Comparison of ENCODE assay signal across 9 cellular contexts in the genomic region with DNA sequence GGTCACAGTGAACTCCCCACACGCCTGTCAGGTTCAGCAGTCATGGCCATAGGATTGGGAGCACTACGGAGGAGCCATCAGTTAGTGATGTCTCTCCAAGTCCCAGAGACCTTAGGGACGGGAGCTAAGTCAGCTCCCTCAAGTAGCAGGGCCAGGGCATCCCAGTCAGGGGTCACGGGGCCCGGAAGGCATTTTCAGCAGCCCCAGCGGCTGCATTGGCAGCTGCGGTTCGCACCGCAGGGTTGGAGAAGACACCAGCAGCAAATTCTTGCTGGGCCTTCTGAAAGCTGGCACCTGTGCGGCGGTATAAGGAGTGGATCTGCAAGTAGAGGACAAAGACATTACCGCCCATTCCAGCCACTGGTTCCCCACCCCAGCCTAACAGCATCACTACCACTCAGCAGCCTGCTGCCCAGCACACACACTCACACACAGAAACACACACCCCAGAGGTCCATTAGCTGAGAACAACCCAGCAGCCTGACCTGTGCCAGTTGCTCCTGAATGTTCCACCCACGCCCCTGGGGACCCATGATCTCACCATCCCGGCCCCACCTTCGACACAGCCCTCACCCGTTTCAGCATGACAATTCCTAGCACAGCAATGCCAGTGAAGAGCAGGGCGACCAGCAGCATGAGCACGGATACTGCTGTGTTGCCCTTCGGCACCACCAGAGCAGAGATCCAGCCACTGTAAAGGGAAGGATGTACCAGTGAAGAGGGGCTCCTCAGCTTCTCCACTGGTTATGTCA. TPM values are rescaled to one million over a fixed set of nuclear protein-coding genes. Genes with fewer than 3 reads are reported as not detected.
DNase-seq lines count a peak whose midpoint lies in the region; ATAC-seq and TF ChIP-seq lines count a peak whose summit lies in the region.
"Had no signal": no experiment of that assay in that cellular context is flagged by ENCODE, and none has a peak within 500 bp of the region (broad histone marks: within the 10 kb centered on the region; RNA-seq: fewer than 3 reads in every experiment).

No MANE protein-coding gene starts in this region.

- peaks cover 46% of the 10 kb centered on the region for H3K4me1 ChIP-seq in DND-41 (ENCODE audit: insufficient read depth, low read length)
- peaks cover 12% of the 10 kb centered on the region for H3K4me1 ChIP-seq in prostate gland (replicated peaks)

- H3K27ac ChIP-seq in DND-41 (ENCODE audit: low read length) (no peak overlapping the region), prostate gland (peak overlapping the region; percentile 94 to 97)

- intact Hi-C loops in prostate gland (cut with DNase I): loop anchor here (5.0 kb wide), 1 partner anchor 66 kb away; the partner anchor contains the start of gene RUSC1

- H3K27me3 ChIP-seq in DND-41 (ENCODE audit: insufficient read depth, low read length, poor library complexity) (no peaks in the 10 kb centered on the region), prostate gland (replicated peaks; ENCODE audit: insufficient read depth) (no peaks in the 10 kb centered on the region)

- peaks cover 33% of the 10 kb centered on the region for H3K79me2 ChIP-seq in DND-41 (ENCODE audit: insufficient read depth, low read length)

- DNase-seq in DND-41 (no peak), foreskin fibroblast (no peak), prostate gland (ENCODE audit: low spot score) (no peak), epidermal melanocyte (ENCODE audit: insufficient read length, low spot score) (no peak), occipital lobe (lab: John Stamatoyannopoulos, UW) (no peak), amniotic stem cell (lab: John Stamatoyannopoulos, UW) (no peak)
- no peak for DNase-seq in activated effector memory CD4-positive, alpha-beta T cell treated with anti-CD3 and anti-CD28 coated beads, Interleukin-2, amount 50 U/mL, for 16 hours

- H3K9ac ChIP-seq in DND-41 (ENCODE audit: low read depth, low read length): 0 out of 2 replicates have a peak overlapping the region, but pooled peaks have one; percentile 66

- H3K4me3 ChIP-seq in DND-41 (ENCODE audit: low read depth in 1 of 2, low read length in 2 of 2): 0 out of 4 replicates have a peak overlapping the region, but pooled peaks of 1 of the 2 experiments have one; percentile 60
- H3K4me3 ChIP-seq in WI38 (ENCODE audit: low read depth, low read length): peak overlapping the region; percentile 75
- peak overlapping the region; percentile 74 to 79 for H3K4me3 ChIP-seq in foreskin fibroblast (ENCODE audit: low read depth in 1 of 2, low read length in 2 of 2)
- peak overlapping the region; percentile 92 to 94 for H3K4me3 ChIP-seq in prostate gland

- H4K20me1 ChIP-seq in DND-41 (ENCODE audit: insufficient read depth, low read length): peaks cover 8% of the 10 kb centered on the region; the same call in 1 of the 2 replicates

- no peak for TF ChIP-seq POLR2A in prostate gland (IDR thresholded peaks at IDR 0.05)

- H3K36me3 ChIP-seq in DND-41 (ENCODE audit: insufficient read depth, low read length) (peaks cover 28% of the 10 kb centered on the region), prostate gland (no peaks in the 10 kb centered on the region)

- no peak for TF ChIP-seq CTCF in DND-41 (IDR thresholded peaks at IDR 0.05; ENCODE audit: borderline replicate concordance, extremely low read depth, low read length, poor library complexity, severe bottlenecking)
- no peak for TF ChIP-seq CTCF in WI38 (IDR thresholded peaks at IDR 0.05; ENCODE audit: low read depth, low read length)
- TF ChIP-seq CTCF in foreskin fibroblast (IDR thresholded peaks at IDR 0.05; ENCODE audit: low read depth, low read length): no peak
- no peak for TF ChIP-seq CTCF in prostate gland (IDR thresholded peaks at IDR 0.05)

- no peak for ATAC-seq in DND-41 (ENCODE audit: insufficient read depth, low read depth)

- WGBS in prostate gland: 79% methylated on average over 19 of the region's 19 CpGs

- peak overlapping the region; percentile 85 for H3K4me2 ChIP-seq in DND-41 (ENCODE audit: insufficient read depth, low read length)

- no peak overlapping the region for H2AFZ ChIP-seq in DND-41 (ENCODE audit: low read depth, low read length)

- H3K9me3 ChIP-seq in DND-41 (ENCODE audit: insufficient read depth, low read length, severe bottlenecking) (no peaks in the 10 kb centered on the region), prostate gland (no peaks in the 10 kb centered on the region)

RNA-seq across cellular contexts. Expression of gene ENTREP3, which starts 1.0 kb away (rescaled TPM):
- total RNA-seq in prostate gland: 10 to 100 TPM; 19.6 to 24.3 TPM
- 3.7 TPM for total RNA-seq in occipital lobe

RNA-seq across cellular contexts. Expression of gene SCAMP3, which starts 5.9 kb away (rescaled TPM):
- total RNA-seq in prostate gland: 10 to 100 TPM; 84.1 to 97.8 TPM
- 19.5 TPM for total RNA-seq in occipital lobe

RNA-seq across cellular contexts. Expression of gene CLK2, which starts 17.0 kb away (rescaled TPM):
- total RNA-seq in prostate gland: 10 to 100 TPM; 28.1 to 56.5 TPM
- total RNA-seq in occipital lobe: 26.5 TPM

RNA-seq across cellular contexts. Expression of gene HCN3, which starts 21.0 kb away (rescaled TPM):
- total RNA-seq in prostate gland (1 to 10 TPM; 1.9 to 2.6 TPM), occipital lobe (15.6 TPM)

RNA-seq across cellular contexts. Expression of gene PKLR, which starts 45.0 kb away (rescaled TPM):
- not detected for total RNA-seq in prostate gland
- total RNA-seq in occipital lobe: not detected
- total RNA-seq: omental fat pad had no signal
